ENCODE assay signal across 1 cellular context in genomic region chr2:10045561-10046355, GRCh38.
TF ChIP-seq lines count a peak whose summit lies in the region.

No MANE protein-coding gene starts in this region.

TF ChIP-seq in WTC11, 78 proteins besides CTCF, POLR2A, EP300 and RAD21 (continued from another document):
- TF ChIP-seq AR (CRISPR knock-in tag; IDR thresholded peaks at IDR 0.05) (no peak), USF1 (CRISPR knock-in tag; IDR thresholded peaks at IDR 0.05) (no peak), AFF4 (CRISPR knock-in tag; IDR thresholded peaks at IDR 0.05; ENCODE audit: borderline replicate concordance) (no peak), NFE2L1 (CRISPR knock-in tag; IDR thresholded peaks at IDR 0.05) (no peak), OVOL2 (CRISPR knock-in tag; IDR thresholded peaks at IDR 0.05; ENCODE audit: borderline replicate concordance) (no peak)
- TF ChIP-seq, protein P1, sequence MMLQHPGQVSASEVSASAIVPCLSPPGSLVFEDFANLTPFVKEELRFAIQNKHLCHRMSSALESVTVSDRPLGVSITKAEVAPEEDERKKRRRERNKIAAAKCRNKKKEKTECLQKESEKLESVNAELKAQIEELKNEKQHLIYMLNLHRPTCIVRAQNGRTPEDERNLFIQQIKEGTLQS (CRISPR knock-in tag; conservative IDR thresholded peaks at IDR 0.05): no peak
- TF ChIP-seq, protein P2, sequence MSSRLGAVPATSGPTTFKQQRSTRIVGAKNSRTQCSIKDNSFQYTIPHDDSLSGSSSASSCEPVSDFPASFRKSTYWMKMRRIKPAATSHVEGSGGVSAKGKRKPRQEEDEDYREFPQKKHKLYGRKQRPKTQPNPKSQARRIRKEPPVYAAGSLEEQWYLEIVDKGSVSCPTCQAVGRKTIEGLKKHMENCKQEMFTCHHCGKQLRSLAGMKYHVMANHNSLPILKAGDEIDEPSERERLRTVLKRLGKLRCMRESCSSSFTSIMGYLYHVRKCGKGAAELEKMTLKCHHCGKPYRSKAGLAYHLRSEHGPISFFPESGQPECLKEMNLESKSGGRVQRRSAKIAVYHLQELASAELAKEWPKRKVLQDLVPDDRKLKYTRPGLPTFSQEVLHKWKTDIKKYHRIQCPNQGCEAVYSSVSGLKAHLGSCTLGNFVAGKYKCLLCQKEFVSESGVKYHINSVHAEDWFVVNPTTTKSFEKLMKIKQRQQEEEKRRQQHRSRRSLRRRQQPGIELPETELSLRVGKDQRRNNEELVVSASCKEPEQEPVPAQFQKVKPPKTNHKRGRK (CRISPR knock-in tag; IDR thresholded peaks at IDR 0.05; ENCODE audit: borderline replicate concordance): no peak
